Comparison of ENCODE assay signal across 22 cellular contexts in the genomic region with DNA sequence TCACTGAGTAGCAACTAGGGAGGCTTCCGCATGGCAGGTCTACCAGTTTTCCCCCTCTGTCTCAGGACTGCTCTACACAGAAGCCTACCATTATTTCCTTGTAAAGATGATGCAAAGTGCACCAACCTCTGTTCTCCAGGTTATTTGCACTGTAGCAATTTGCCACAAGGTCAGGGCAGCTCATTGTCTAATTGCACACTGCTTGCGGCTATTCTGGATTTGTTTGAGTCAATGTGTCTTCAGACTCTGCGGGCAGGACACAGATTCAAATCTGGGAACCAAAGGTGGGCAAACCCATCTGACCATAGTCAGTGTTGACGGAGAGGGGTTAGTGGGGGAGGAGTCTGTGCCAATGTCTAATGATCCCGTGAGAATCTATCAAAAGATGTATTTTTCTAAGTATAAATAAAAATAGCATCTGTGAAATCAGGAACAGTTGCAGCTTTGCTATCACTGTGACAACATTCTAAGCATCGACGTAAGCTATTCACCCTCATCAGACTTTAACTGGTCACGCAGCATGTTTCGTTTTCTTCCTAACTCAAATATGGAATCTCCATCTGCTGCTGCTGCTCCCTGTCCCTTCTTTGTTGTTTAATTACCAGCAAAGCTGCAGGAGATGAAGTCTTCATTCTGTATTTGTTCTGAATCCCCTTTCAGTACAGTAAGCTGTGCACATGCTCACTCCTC. TPM values are rescaled to one million over a fixed set of nuclear protein-coding genes. Genes with fewer than 3 reads are reported as not detected.
"Had no signal": no experiment of that assay in that cellular context is flagged by ENCODE, and none has a peak within 500 bp of the region (broad histone marks: within the 10 kb centered on the region; RNA-seq: fewer than 3 reads in every experiment).

No MANE protein-coding gene starts in this region.

- H3K27ac ChIP-seq: adrenal gland, esophagus muscularis mucosa, hepatocyte, lower lobe of right lung, suprapubic skin, transverse colon, vagina had no signal

- H3K4me3 Mint-ChIP-seq: activated T-helper 1 cell treated with anti-CD3 and anti-CD28 coated beads, Interleukin-12 subunit alpha, Interleukin-12 subunit beta, Interleukin-2, Interleukin-4 antibody, amounts not matched to agents 30 ng/mL and 10 ng/mL and 1 ng/mL, durations not matched to agents 14 hours and 24 hours and 36 hours; nephron; stimulated activated naive CD8-positive, alpha-beta T cell treated with anti-CD3 and anti-CD28 coated beads, Interleukin-15, amount 100 ng/mL, for 72 hours; T-helper 2 cell treated with Interferon-gamma antibody and Interleukin-4, amounts not matched to agents 5 μg/mL and 100 μg/mL, for 36 hours had no signal

- H3K4me1 ChIP-seq: esophagus muscularis mucosa, suprapubic skin, transverse colon, vagina had no signal

- H3K27me3 Mint-ChIP-seq: stimulated activated naive CD8-positive, alpha-beta T cell treated with anti-CD3 and anti-CD28 coated beads, Interleukin-15, amount 100 ng/mL, for 72 hours had no signal

- DNase-seq: activated CD4-positive, alpha-beta T cell treated with anti-CD3 and anti-CD28 coated beads, Interleukin-2, amount 50 U/mL, for 48 hours; activated gamma-delta T cell treated with Interleukin-2 at 50 U/mL for 16 hours; activated T-cell treated with anti-CD3 and anti-CD28 coated beads for 4 hours; adrenal gland; left cardiac atrium; lower lobe of right lung; occipital lobe; retina; small intestine; stimulated activated CD4-positive, alpha-beta T cell treated with anti-CD3 and anti-CD28 coated beads, Interleukin-15, amount 100 ng/mL, for 24 hours; stimulated activated CD4-positive, alpha-beta T cell treated with anti-CD3 and anti-CD28 coated beads, Interleukin-2, amount 100 ng/mL, for 48 hours; stimulated activated naive CD8-positive, alpha-beta T cell treated with anti-CD3 and anti-CD28 coated beads, Interleukin-15, amount 100 ng/mL, for 72 hours; transverse colon had no signal

- H3K4me2 ChIP-seq: hepatocyte had no signal

- ATAC-seq: activated naive CD4-positive, alpha-beta T cell treated with anti-CD3 and anti-CD28 coated beads, Interleukin-2, amount 50 U/mL, for 72 hours; lower lobe of right lung; stimulated activated naive CD8-positive, alpha-beta T cell treated with anti-CD3 and anti-CD28 coated beads, Interleukin-15, amount 100 ng/mL, for 72 hours had no signal

- H3K9me3 Mint-ChIP-seq: activated naive CD4-positive, alpha-beta T cell treated with anti-CD3 and anti-CD28 coated beads, Interleukin-2, amount 50 U/mL, for 72 hours; activated T-helper 1 cell treated with anti-CD3 and anti-CD28 coated beads, Interleukin-12 subunit alpha, Interleukin-12 subunit beta, Interleukin-2, Interleukin-4 antibody, amounts not matched to agents 30 ng/mL and 10 ng/mL and 1 ng/mL, durations not matched to agents 14 hours and 24 hours and 36 hours; nephron; stimulated activated naive CD8-positive, alpha-beta T cell treated with anti-CD3 and anti-CD28 coated beads, Interleukin-15, amount 100 ng/mL, for 72 hours; T-helper 2 cell treated with Interferon-gamma antibody and Interleukin-4, amounts not matched to agents 5 μg/mL and 100 μg/mL, for 36 hours had no signal

- H3K27me3 ChIP-seq: adrenal gland, esophagus muscularis mucosa, hepatocyte, suprapubic skin, transverse colon, vagina had no signal

- H3K9me3 ChIP-seq: adrenal gland, esophagus muscularis mucosa, lower lobe of right lung, suprapubic skin, transverse colon, vagina had no signal

- H3K36me3 ChIP-seq: adrenal gland, esophagus muscularis mucosa, lower lobe of right lung, suprapubic skin, transverse colon, vagina had no signal

- H2AFZ ChIP-seq: hepatocyte had no signal

- H3K4me3 ChIP-seq: adrenal gland, esophagus muscularis mucosa, hepatocyte, lower lobe of right lung, suprapubic skin, transverse colon, vagina had no signal

- H3K4me1 Mint-ChIP-seq: nephron had no signal

- H3K27ac Mint-ChIP-seq: activated T-helper 1 cell treated with anti-CD3 and anti-CD28 coated beads, Interleukin-12 subunit alpha, Interleukin-12 subunit beta, Interleukin-2, Interleukin-4 antibody, amounts not matched to agents 30 ng/mL and 10 ng/mL and 1 ng/mL, durations not matched to agents 14 hours and 24 hours and 36 hours; nephron; T-helper 2 cell treated with Interferon-gamma antibody and Interleukin-4, amounts not matched to agents 5 μg/mL and 100 μg/mL, for 36 hours had no signal

- H3K36me3 Mint-ChIP-seq: activated naive CD4-positive, alpha-beta T cell treated with anti-CD3 and anti-CD28 coated beads, Interleukin-2, amount 50 U/mL, for 72 hours had no signal

RNA-seq across cellular contexts. Expression of gene CYSLTR2, which starts 26.4 kb away (rescaled TPM):
- total RNA-seq: bronchial epithelial cell had no signal
